8 cellular contexts compared by ENCODE assay signal in genomic region chr2:64989126-64989981, GRCh38. TPM values are rescaled to one million over a fixed set of nuclear protein-coding genes. Genes with fewer than 3 reads are reported as not detected.
DNase-seq lines count a peak whose midpoint lies in the region; FAIRE-seq and TF ChIP-seq lines count a peak whose summit lies in the region.

SLC1A4 (plus strand) TSS chr2:64989399; CDS start chr2:64989644, 245 bp downstream.

- H3K4me3 Mint-ChIP-seq in H9, result peak within 1 kb of the TSS; percentile 78 to 86

- no peak for TF ChIP-seq CTCF in H9 (conservative IDR thresholded peaks at IDR 0.05)
- no peak for TF ChIP-seq CTCF in neutrophil (IDR thresholded peaks at IDR 0.05)

- no peak within 1 kb of the TSS for H4K8ac ChIP-seq in H9 (replicated peaks; ENCODE audit: insufficient read length, low read depth, low read length)

- H3K27me3 Mint-ChIP-seq in H9 (ENCODE audit: low read depth), result peaks cover 82% of the 10 kb centered on the region

- H4K91ac ChIP-seq in H9 (ENCODE audit: insufficient read length, low read depth, low read length), result no peak within 1 kb of the TSS

- WGBS in H9 (ENCODE audit: extremely low coverage, insufficient read length, low lambda C conversion rate), result no CpG with 5 or more reads among the region's 109 CpGs

- H3K79me2 ChIP-seq in H9 (ENCODE audit: insufficient read depth, low read length), result no peaks in the 10 kb centered on the region

- H3T11ph ChIP-seq in H9 (ENCODE audit: low read length), result no peak within 1 kb of the TSS

- H3K27me3 ChIP-seq in H9 (ENCODE audit: insufficient read depth, low read length), result peaks cover 26% of the 10 kb centered on the region; the same call in 1 of the 2 replicates
- H3K27me3 ChIP-seq in MG63, result no peaks in the 10 kb centered on the region
- no peaks in the 10 kb centered on the region for H3K27me3 ChIP-seq in SJCRH30
- H3K27me3 ChIP-seq in neutrophil, result no peaks in the 10 kb centered on the region

- no peaks in the 10 kb centered on the region for H3K79me1 ChIP-seq in H9 (ENCODE audit: insufficient read depth, low read depth, low read length, poor library complexity, severe bottlenecking)

- H2BK5ac ChIP-seq in H9 (ENCODE audit: insufficient read length, low read length), result no peak within 1 kb of the TSS

- H3K4ac ChIP-seq in H9 (ENCODE audit: low read depth, low read length), result no peak within 1 kb of the TSS

- no peak within 1 kb of the TSS for H3K23ac ChIP-seq in H9 (ENCODE audit: insufficient read length, low read depth, low read length)

- H3K9ac ChIP-seq in H9 (ENCODE audit: extremely low read depth, insufficient read length, low read length), result peak within 1 kb of the TSS; percentile 43

- H3K14ac ChIP-seq in H9 (ENCODE audit: insufficient read depth, low read length), result peak within 1 kb of the TSS; percentile 78

- no peak within 1 kb of the TSS for H3K27ac Mint-ChIP-seq in H9

- H3K36me3 ChIP-seq in MG63 (no peaks in the 10 kb centered on the region), SJCRH30 (no peaks in the 10 kb centered on the region), neutrophil (no peaks in the 10 kb centered on the region)

- peak within 1 kb of the TSS; percentile 62 for H3K18ac ChIP-seq in H9 (ENCODE audit: insufficient read length, low read depth, low read length)

- H3K4me1 ChIP-seq in H9 (ENCODE audit: insufficient read depth, low read length) (no peaks in the 10 kb centered on the region), SJCRH30 (no peaks in the 10 kb centered on the region), neutrophil (ENCODE audit: control insufficient read depth in 1 of 2, insufficient read depth in 1 of 2, low read depth in 1 of 2, low read length in 1 of 2) (peaks cover 24 to 26% of the 10 kb centered on the region in 2 experiments)

- DNase-seq in ELR (ENCODE audit: low read depth) (peak; percentile 89), H9 (peak; percentile 57), MG63 (peak; percentile 91), SJCRH30 (peak; percentile 88 to 90), frontal cortex (ENCODE audit: low spot score in 2 of 2) (peak; percentile 94 to 97), superior temporal gyrus (ENCODE audit: extremely low spot score) (peak; percentile 88)
- DNase-seq in activated gamma-delta T cell treated with anti-CD3 and anti-CD28 coated beads, Interleukin-2, amount 50 U/mL, for 16 hours (ENCODE audit: low read depth), result peak; percentile 70

- H3K27ac ChIP-seq in H9 (ENCODE audit: insufficient read length, low read depth, low read length) (no peak within 1 kb of the TSS), SJCRH30 (peak within 1 kb of the TSS; percentile 79), neutrophil (peak within 1 kb of the TSS; percentile 61)

- no peaks in the 10 kb centered on the region for H4K20me1 ChIP-seq in H9 (ENCODE audit: control insufficient read depth, insufficient read depth, insufficient read length)

- peak within 1 kb of the TSS; percentile 53 for H3K4me2 ChIP-seq in H9 (ENCODE audit: insufficient read depth, insufficient read length, low read length)

- no peak within 1 kb of the TSS for H2BK20ac ChIP-seq in H9 (ENCODE audit: low read depth, low read length, poor library complexity, severe bottlenecking)

- peaks cover 16 to 20% of the 10 kb centered on the region in 2 experiments for H3K4me1 Mint-ChIP-seq in H9

- FAIRE-seq in frontal cortex (lab: Jason Lieb, UNC), result no peak

- peaks cover 13% of the 10 kb centered on the region for H3K23me2 ChIP-seq in H9 (ENCODE audit: insufficient read length, low read depth, low read length, poor library complexity, severe bottlenecking)

- H2BK12ac ChIP-seq in H9 (ENCODE audit: insufficient read length, low read depth, low read length), result no peak within 1 kb of the TSS

- peaks cover 0 to 2% (median 0%) of the 10 kb centered on the region in 3 experiments; a peak in 3 of 7 replicates for H3K36me3 Mint-ChIP-seq in H9 (ENCODE audit: insufficient read depth in 1 of 3, low read depth in 3 of 3)

- H3K56ac ChIP-seq in H9 (ENCODE audit: insufficient read length, low read depth, low read length), result no peak within 1 kb of the TSS

- no peak within 1 kb of the TSS for H2AFZ ChIP-seq in H9 (ENCODE audit: low read length)

- H3K9me3 ChIP-seq in H9 (ENCODE audit: control insufficient read depth, low read depth, low read length), result no peaks in the 10 kb centered on the region
- H3K9me3 ChIP-seq in MG63, result no peaks in the 10 kb centered on the region
- H3K9me3 ChIP-seq in SJCRH30 (replicated peaks), result no peaks in the 10 kb centered on the region
- H3K9me3 ChIP-seq in neutrophil, result no peaks in the 10 kb centered on the region

- no peak within 1 kb of the TSS for H2BK15ac ChIP-seq in H9 (ENCODE audit: low read depth, low read length)

- peak within 1 kb of the TSS; percentile 73 for H3K4me3 ChIP-seq in MG63
- H3K4me3 ChIP-seq in SJCRH30, result peak within 1 kb of the TSS; percentile 64
- peak within 1 kb of the TSS; percentile 59 to 93 for H3K4me3 ChIP-seq in neutrophil (ENCODE audit: low read depth in 1 of 2, low read length in 1 of 2)

- H3K9me3 Mint-ChIP-seq in H9, result no peaks in the 10 kb centered on the region; a peak in 1 of 5 replicates

- H2AK5ac ChIP-seq in H9 (ENCODE audit: insufficient read length, low read length), result no peak within 1 kb of the TSS

- H2BK120ac ChIP-seq in H9 (ENCODE audit: low read depth, low read length, poor library complexity, severe bottlenecking), result no peak within 1 kb of the TSS

- H4K5ac ChIP-seq in H9 (ENCODE audit: insufficient read length, low read depth, low read length), result no peak within 1 kb of the TSS

RNA-seq across cellular contexts. Expression of gene SLC1A4, which starts in this region (rescaled TPM):
- total RNA-seq in H9 (2021) (1.1 and 1.9 TPM in 2 replicates), frontal cortex (55.0 TPM)
- 18.6 and 21.1 TPM in 2 replicates for total RNA-seq in MG63 (2014; rRNA removed; shearing (Covaris generic); ENCODE audit: low replicate concordance)
- total RNA-seq in SJCRH30 (2014; rRNA removed; shearing (Covaris generic)), result 2.6 and 3.5 TPM in 2 replicates
